Comparison of ENCODE assay signal across 15 cellular contexts in genomic region chr2:16509042-16509441, GRCh38.
"Had no signal": no experiment of that assay in that cellular context is flagged by ENCODE, and none has a peak within 500 bp of the region (broad histone marks: within the 10 kb centered on the region; RNA-seq: fewer than 3 reads in every experiment).

No MANE protein-coding gene starts in this region.

- H3K4me3 ChIP-seq: lung had no signal

- H2AFZ ChIP-seq: hepatocyte had no signal

- H3K4me3 Mint-ChIP-seq: effector memory CD8-positive, alpha-beta T cell; natural killer cell treated with Interleukin-12 subunit alpha and Interleukin-12 subunit beta and Interleukin-15 and Interleukin-18, amount 100 ng/mL, for 72 hours had no signal

- ATAC-seq: effector memory CD8-positive, alpha-beta T cell; natural killer cell treated with Interleukin-12 subunit alpha and Interleukin-12 subunit beta and Interleukin-15 and Interleukin-18, amount 100 ng/mL, for 72 hours had no signal

- H3K27me3 ChIP-seq: right atrium auricular region had no signal

- H3K36me3 Mint-ChIP-seq: natural killer cell treated with Interleukin-12 subunit alpha and Interleukin-12 subunit beta and Interleukin-15 and Interleukin-18, amount 100 ng/mL, for 72 hours had no signal

- H3K79me2 ChIP-seq: hepatocyte had no signal

- H3K9me3 ChIP-seq: right atrium auricular region had no signal

- H3K27ac ChIP-seq: foreskin keratinocyte, hepatocyte, right atrium auricular region had no signal

- H3K36me3 ChIP-seq: right atrium auricular region had no signal

- DNase-seq: effector memory CD8-positive, alpha-beta T cell; foreskin keratinocyte; head of caudate nucleus; kidney; left cardiac atrium; left ventricle myocardium superior; mesenchymal stem cell; midbrain; stimulated activated CD4-positive, alpha-beta T cell treated with anti-CD3 and anti-CD28 coated beads, Interleukin-2, amount 100 ng/mL, for 48 hours; stimulated activated naive CD4-positive, alpha-beta T cell treated with Interleukin-2 at 50 U/mL for 16 hours; trophoblast cell had no signal

- H3K9me3 Mint-ChIP-seq: effector memory CD8-positive, alpha-beta T cell; natural killer cell treated with Interleukin-12 subunit alpha and Interleukin-12 subunit beta and Interleukin-15 and Interleukin-18, amount 100 ng/mL, for 72 hours had no signal

- H3K27ac Mint-ChIP-seq: effector memory CD8-positive, alpha-beta T cell; natural killer cell treated with Interleukin-12 subunit alpha and Interleukin-12 subunit beta and Interleukin-15 and Interleukin-18, amount 100 ng/mL, for 72 hours had no signal
